ENCODE assay signal across 9 cellular contexts in genomic region chr6:99614430-99615161, GRCh38. TPM values are rescaled to one million over a fixed set of nuclear protein-coding genes. Genes with fewer than 3 reads are reported as not detected.
DNase-seq lines count a peak whose midpoint lies in the region; ATAC-seq and TF ChIP-seq lines count a peak whose summit lies in the region.
"Had no signal": no experiment of that assay in that cellular context is flagged by ENCODE, and none has a peak within 500 bp of the region (broad histone marks: within the 10 kb centered on the region; RNA-seq: fewer than 3 reads in every experiment).

No MANE protein-coding gene starts in this region.

- intact Hi-C loops in Panc1 (cut with micrococcal nuclease; ENCODE audit: unreplicated experiment) (no loop called here), esophagus muscularis mucosa (cut with DNase I) (no loop called here), sigmoid colon (cut with DNase I) (loop anchor here (5.0 kb wide), 1 partner anchor 97 kb away; the partner anchor contains the start of gene USP45)

- H3K4me1 ChIP-seq in Panc1 (ENCODE audit: control insufficient read depth, insufficient read depth, low read length) (no peaks in the 10 kb centered on the region), esophagus muscularis mucosa (peaks cover 21 to 35% (median 32%) of the 10 kb centered on the region in 4 donors), sigmoid colon (peaks cover 0 to 34% (median 27%) of the 10 kb centered on the region in 4 donors)

- H3K27me3 ChIP-seq in Panc1 (ENCODE audit: control insufficient read depth, insufficient read depth, low read length): peaks cover 34% of the 10 kb centered on the region
- peaks cover 0 to 100% (median 88%) of the 10 kb centered on the region in 4 donors for H3K27me3 ChIP-seq in esophagus muscularis mucosa
- H3K27me3 ChIP-seq in sigmoid colon: peaks cover 38 to 100% (median 98%) of the 10 kb centered on the region in 3 donors

- CTCF ChIA-PET in Panc1 (lab: Charles Lee): no interaction called here

- POLR2A ChIA-PET in Panc1 (lab: Charles Lee): no interaction called here

- TF ChIP-seq POLR2A in esophagus muscularis mucosa (IDR thresholded peaks at IDR 0.05; ENCODE audit: low read depth): no peak
- no peak for TF ChIP-seq POLR2A in sigmoid colon (IDR thresholded peaks at IDR 0.05)

- ATAC-seq in HG03064 (IDR thresholded peaks at IDR 0.05; ENCODE audit: low read depth, unreplicated experiment) (peak; percentile 3), Panc1 (peak; percentile 26), HG03139 (IDR thresholded peaks at IDR 0.05; ENCODE audit: unreplicated experiment) (no peak)

- H3K36me3 ChIP-seq in Panc1 (ENCODE audit: control insufficient read depth, insufficient read depth, low read length) (no peaks in the 10 kb centered on the region), esophagus muscularis mucosa (no peaks in the 10 kb centered on the region), sigmoid colon (no peaks in the 10 kb centered on the region)
- H3K36me3 ChIP-seq: BLaER1 treated with 17β-estradiol and CSF1 and Interleukin-3, amounts not matched to agents 10 nM and 100 nM had no signal

- DNase-seq in SKM-1 (lab: John Stamatoyannopoulos, UW; ENCODE audit: unreplicated experiment) (peak; percentile 23), SKM-1 treated with dmso at 0.1 percent for 144 hours (lab: John Stamatoyannopoulos, UW; ENCODE audit: unreplicated experiment) (no peak), Panc1 (ENCODE audit: low read depth, low spot score) (no peak), esophagus muscularis mucosa (ENCODE audit: extremely low spot score) (no peak), sigmoid colon (no peak), OCI-M2 (lab: John Stamatoyannopoulos, UW; ENCODE audit: unreplicated experiment) (no peak)

- 7% methylated on average over 32 of the region's 53 CpGs for WGBS in esophagus muscularis mucosa
- WGBS in sigmoid colon, 2 donors: 3 to 5% methylated on average over 53 of the region's 53 CpGs

- TF ChIP-seq CTCF in Panc1 (IDR thresholded peaks at IDR 0.05): no peak
- TF ChIP-seq CTCF in esophagus muscularis mucosa (IDR thresholded peaks at IDR 0.05): no peak
- no peak for TF ChIP-seq CTCF in sigmoid colon (IDR thresholded peaks at IDR 0.05)

- H3K4me3 ChIP-seq in Panc1 (ENCODE audit: low read depth in 2 of 2, low read length in 2 of 2): no peak overlapping the region
- peak overlapping the region; percentile 51 to 61 (median 57) for H3K4me3 ChIP-seq in esophagus muscularis mucosa
- peak overlapping the region in 3 of 4 donors; percentile 45 to 53 (median 51) for H3K4me3 ChIP-seq in sigmoid colon

- in situ Hi-C loops in Panc1 (cut with HindIII; ENCODE audit: low pct_unique_long_range_greater_than_20kb, low sequenced_read_pairs): no loop called here

- no peak for TF ChIP-seq EP300 in esophagus muscularis mucosa (IDR thresholded peaks at IDR 0.05)
- no peak for TF ChIP-seq EP300 in sigmoid colon (IDR thresholded peaks at IDR 0.05)

- BruUV-seq in Panc1 (replicated peaks; lab: Mats Ljungman, UMichigan): no TSS peak

- H3K27ac ChIP-seq in Panc1 (ENCODE audit: low read length) (no peak overlapping the region), esophagus muscularis mucosa (replicated peaks in 1 of 4) (no peak overlapping the region), sigmoid colon (no peak overlapping the region)
- H3K27ac ChIP-seq: BLaER1 treated with 17β-estradiol and CSF1 and Interleukin-3, amounts not matched to agents 10 nM and 100 nM had no signal

- H3K9me3 ChIP-seq in Panc1 (ENCODE audit: control insufficient read depth, insufficient read depth, low read depth, low read length): no peaks in the 10 kb centered on the region
- peaks cover 0 to 7% (median 0%) of the 10 kb centered on the region in 4 donors for H3K9me3 ChIP-seq in esophagus muscularis mucosa
- no peaks in the 10 kb centered on the region for H3K9me3 ChIP-seq in sigmoid colon

RNA-seq across cellular contexts. Expression of gene PRDM13, which starts 8.0 kb away (rescaled TPM):
- total RNA-seq in Panc1 (2021; ENCODE audit: unreplicated experiment) (not detected), esophagus muscularis mucosa (not detected), sigmoid colon (not detected)
- not detected for polyA plus RNA-seq in Panc1 (2012; ENCODE audit: insufficient read length)
- not detected for polyA plus RNA-seq in sigmoid colon

RNA-seq across cellular contexts. Expression of gene CCNC, which starts 46.1 kb away (rescaled TPM):
- total RNA-seq in Panc1 (2021; ENCODE audit: unreplicated experiment): 43.4 TPM
- polyA plus RNA-seq in Panc1 (2012; ENCODE audit: insufficient read length): 25.7 TPM
- total RNA-seq in esophagus muscularis mucosa: 10 to 100 TPM; 27.4 to 50.7 (median 45.1) TPM
- total RNA-seq in sigmoid colon: 10 to 100 TPM; 38.5 to 65.3 (median 55.8) TPM
- polyA plus RNA-seq in sigmoid colon: 10 to 100 TPM; 30.5 to 61.0 (median 56.5) TPM

Comparison
In these comparisons a context has a peak if more than half of its experiments do, and no peak if none do; other contexts are left out.
1. H3K4me3 ChIP-seq: peak in esophagus muscularis mucosa (4 of 4) and sigmoid colon (3 of 4); none in Panc1 (0 of 2).